11 cellular contexts compared by ENCODE assay signal in the genomic region with DNA sequence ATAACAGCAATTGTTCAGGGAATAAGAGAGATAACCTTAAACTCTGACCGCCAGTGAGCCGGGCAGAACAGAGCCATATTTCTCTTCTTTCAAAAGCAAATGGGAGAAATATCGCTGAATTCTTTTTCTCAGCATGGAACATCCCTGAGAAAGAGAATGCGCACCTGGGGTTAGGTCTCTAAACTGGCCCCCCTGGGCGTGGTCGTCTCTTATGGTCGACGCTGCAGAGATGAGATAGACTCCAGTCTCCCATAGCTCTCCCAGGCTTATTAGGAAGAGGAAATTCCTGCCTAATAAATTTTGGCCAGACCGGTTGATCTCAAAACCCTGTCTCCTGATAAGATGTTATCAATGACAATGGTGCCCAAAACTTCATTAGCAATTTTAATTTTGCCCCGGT. TPM values are rescaled to one million over a fixed set of nuclear protein-coding genes. Genes with fewer than 3 reads are reported as not detected.
"Had no signal": no experiment of that assay in that cellular context is flagged by ENCODE, and none has a peak within 500 bp of the region (broad histone marks: within the 10 kb centered on the region; RNA-seq: fewer than 3 reads in every experiment).

No MANE protein-coding gene starts in this region.

RNA-seq across cellular contexts. Expression of a gene that starts 4.1 kb away (rescaled TPM):
- total RNA-seq: activated CD4-positive, alpha-beta T cell treated with anti-CD3 and anti-CD28 coated beads, Interleukin-2, amount 10 ng/mL, durations not matched to agents 24 days and 14 days; activated CD8-positive, alpha-beta memory T cell treated with anti-CD3 and anti-CD28 coated beads for 36 hours; activated CD8-positive, alpha-beta T cell treated with anti-CD3 and anti-CD28 coated beads for 36 hours; activated naive CD8-positive, alpha-beta T cell treated with anti-CD3 and anti-CD28 coated beads for 36 hours; activated T-cell treated with anti-CD3 and anti-CD28 coated beads, Interleukin-2, amount 50 U/mL, for 72 hours; activated T-helper 17 cell treated with anti-CD3 and anti-CD28 coated beads, Interleukin-2, amount 50 U/mL, for 72 hours; M059J; T-helper 1 cell treated with Interleukin-12 subunit alpha and Interleukin-12 subunit beta and Interleukin-4 antibody, amounts not matched to agents 30 ng/mL and 1 ng/mL, for 36 hours; T-helper 2 cell treated with Interferon-gamma antibody and Interleukin-4, amounts not matched to agents 100 ng/mL and 5 ng/mL, for 36 hours had no signal

RNA-seq across cellular contexts. Expression of a gene that starts 8.0 kb away (rescaled TPM):
- total RNA-seq: activated CD4-positive, alpha-beta T cell treated with anti-CD3 and anti-CD28 coated beads, Interleukin-2, amount 10 ng/mL, durations not matched to agents 24 days and 14 days; activated CD8-positive, alpha-beta memory T cell treated with anti-CD3 and anti-CD28 coated beads for 36 hours; activated CD8-positive, alpha-beta T cell treated with anti-CD3 and anti-CD28 coated beads for 36 hours; activated naive CD8-positive, alpha-beta T cell treated with anti-CD3 and anti-CD28 coated beads for 36 hours; aorta; M059J; RPMI7951; T-helper 2 cell treated with Interferon-gamma antibody and Interleukin-4, amounts not matched to agents 100 ng/mL and 5 ng/mL, for 36 hours had no signal
- polyA plus RNA-seq: aorta had no signal
